Comparison of ENCODE assay signal across 16 cellular contexts in the genomic region with DNA sequence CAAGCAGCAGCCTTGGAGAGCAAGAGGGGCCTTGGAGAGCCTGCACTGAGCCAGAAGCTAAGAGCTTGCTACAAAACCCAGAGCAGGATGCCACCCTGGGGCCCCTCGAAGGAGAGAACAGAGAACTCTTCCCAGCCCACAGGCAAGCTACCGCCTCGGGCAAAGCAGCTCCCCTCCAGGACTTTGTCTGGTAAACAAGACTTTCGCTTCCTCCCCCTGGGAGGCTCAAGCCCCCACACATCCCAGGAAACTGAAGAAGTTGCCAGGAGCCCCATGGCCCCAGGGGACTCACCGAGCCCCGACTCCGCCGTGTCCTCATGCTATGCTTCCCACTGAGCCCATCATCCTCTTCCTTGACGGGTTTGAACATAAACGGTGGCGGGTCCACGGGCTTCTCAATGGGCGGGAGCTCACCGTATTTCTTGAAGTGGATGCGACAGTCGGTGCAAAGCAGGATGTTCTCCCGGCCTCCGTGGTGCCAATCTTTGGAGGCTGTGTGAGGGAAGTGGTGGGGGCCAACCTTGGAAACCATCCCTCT. TPM values are rescaled to one million over a fixed set of nuclear protein-coding genes. Genes with fewer than 3 reads are reported as not detected.
DNase-seq lines count a peak whose midpoint lies in the region; ATAC-seq and TF ChIP-seq lines count a peak whose summit lies in the region.
"Had no signal": no experiment of that assay in that cellular context is flagged by ENCODE, and none has a peak within 500 bp of the region (broad histone marks: within the 10 kb centered on the region; RNA-seq: fewer than 3 reads in every experiment).

No MANE protein-coding gene starts in this region.

- H3K9me2 ChIP-seq in MM.1S (replicated peaks; ENCODE audit: insufficient read depth, low read length) = no peaks in the 10 kb centered on the region

- peaks cover 17% of the 10 kb centered on the region in 2 donors for H3K4me1 ChIP-seq in esophagus (ENCODE audit: control insufficient read depth in 2 of 2, insufficient read depth in 2 of 2, low read length in 1 of 2)
- peaks cover 8 to 15% of the 10 kb centered on the region in 2 donors for H3K4me1 ChIP-seq in neuronal stem cell (ENCODE audit: control insufficient read depth in 2 of 2, insufficient read depth in 1 of 2, low read depth in 1 of 2, low read length in 2 of 2)
- peaks cover 12 to 56% of the 10 kb centered on the region in 2 donors for H3K4me1 ChIP-seq in thoracic aorta (ENCODE audit: control insufficient read depth in 1 of 2, low read depth in 2 of 2)
- peaks cover 3% of the 10 kb centered on the region for H3K4me1 ChIP-seq in smooth muscle cell (ENCODE audit: low read depth)
- no peaks in the 10 kb centered on the region for H3K4me1 ChIP-seq in MM.1S (ENCODE audit: low read length)
- H3K4me1 ChIP-seq in mucosa of descending colon (ENCODE audit: low read depth) = peaks cover 5% of the 10 kb centered on the region

- H2AFZ ChIP-seq in neuronal stem cell (ENCODE audit: low read length) (no peak overlapping the region), smooth muscle cell (ENCODE audit: low read depth) (no peak overlapping the region), MM.1S (ENCODE audit: low read length) (no peak overlapping the region)

- H3K79me2 ChIP-seq in smooth muscle cell (ENCODE audit: low read depth) (peaks cover 55% of the 10 kb centered on the region), MM.1S (ENCODE audit: low read length) (no peaks in the 10 kb centered on the region)

- H3K4me1 Mint-ChIP-seq in activated T-helper 17 cell treated with anti-CD3 and anti-CD28 coated beads, Interleukin-2, amount 50 U/mL, for 72 hours = peaks cover 11% of the 10 kb centered on the region
- H3K4me1 Mint-ChIP-seq: activated CD8-positive, alpha-beta memory T cell treated with anti-CD3 and anti-CD28 coated beads, Interleukin-2, amount 10 ng/mL, durations not matched to agents 7 days and 5 days; activated naive CD4-positive, alpha-beta T cell treated with anti-CD3 and anti-CD28 coated beads, Interleukin-2, amount 10 ng/mL, durations not matched to agents 7 days and 5 days had no signal

- H3K9me3 ChIP-seq in esophagus (ENCODE audit: control insufficient read depth in 2 of 2, insufficient read depth in 1 of 2, low read depth in 1 of 2, low read length in 1 of 2) (no peaks in the 10 kb centered on the region), neuronal stem cell (replicated peaks in 1 of 2; ENCODE audit: control insufficient read depth in 2 of 2, insufficient read depth in 1 of 2, low read depth in 1 of 2, low read length in 2 of 2) (peaks cover 2 to 3% of the 10 kb centered on the region in 2 donors), thoracic aorta (no peaks in the 10 kb centered on the region), smooth muscle cell (replicated peaks; ENCODE audit: low read depth) (no peaks in the 10 kb centered on the region), MM.1S (replicated peaks; ENCODE audit: insufficient read depth, low read length) (no peaks in the 10 kb centered on the region), mucosa of descending colon (no peaks in the 10 kb centered on the region)
- H3K9me3 ChIP-seq: BLaER1 treated with 17β-estradiol and CSF1 and Interleukin-3, amounts not matched to agents 10 nM and 100 nM; suprapubic skin had no signal

- no peaks in the 10 kb centered on the region for H3K27me3 ChIP-seq in esophagus (ENCODE audit: control insufficient read depth in 1 of 2, insufficient read depth in 2 of 2, low read length in 2 of 2)
- H3K27me3 ChIP-seq in neuronal stem cell (ENCODE audit: control insufficient read depth in 3 of 3, insufficient read depth in 3 of 3, low read depth in 1 of 3, low read length in 3 of 3) = no peaks in the 10 kb centered on the region
- no peaks in the 10 kb centered on the region for H3K27me3 ChIP-seq in thoracic aorta (replicated peaks; ENCODE audit: insufficient read depth)
- no peaks in the 10 kb centered on the region for H3K27me3 ChIP-seq in smooth muscle cell (ENCODE audit: low read depth)
- H3K27me3 ChIP-seq in MM.1S (replicated peaks; ENCODE audit: insufficient read depth, low read length) = no peaks in the 10 kb centered on the region
- H3K27me3 ChIP-seq: BLaER1 treated with 17β-estradiol and CSF1 and Interleukin-3, amounts not matched to agents 10 nM and 100 nM; suprapubic skin had no signal

- H3K27me3 Mint-ChIP-seq in activated T-helper 17 cell treated with anti-CD3 and anti-CD28 coated beads, Interleukin-2, amount 50 U/mL, for 72 hours = no peaks in the 10 kb centered on the region
- H3K27me3 Mint-ChIP-seq: activated CD8-positive, alpha-beta memory T cell treated with anti-CD3 and anti-CD28 coated beads, Interleukin-2, amount 10 ng/mL, durations not matched to agents 7 days and 5 days; activated naive CD4-positive, alpha-beta T cell treated with anti-CD3 and anti-CD28 coated beads, Interleukin-2, amount 10 ng/mL, durations not matched to agents 7 days and 5 days; naive thymus-derived CD8-positive, alpha-beta T cell had no signal

- H3K4me2 ChIP-seq in neuronal stem cell (ENCODE audit: insufficient read depth, low read length, poor library complexity, severe bottlenecking) (no peak overlapping the region), smooth muscle cell (no peak overlapping the region), MM.1S (ENCODE audit: low read depth, low read length) (no peak overlapping the region)

- peak overlapping the region; percentile 26 to 79 for H3K27ac ChIP-seq in esophagus (ENCODE audit: low read depth in 2 of 2, low read length in 1 of 2)
- no peak overlapping the region for H3K27ac ChIP-seq in neuronal stem cell (replicated peaks; ENCODE audit: low read length)
- peak overlapping the region; percentile 3 to 62 for H3K27ac ChIP-seq in thoracic aorta
- no peak overlapping the region for H3K27ac ChIP-seq in smooth muscle cell (ENCODE audit: low read depth)
- H3K27ac ChIP-seq in MM.1S (ENCODE audit: low read length) = no peak overlapping the region
- H3K27ac ChIP-seq: suprapubic skin had no signal

- peaks cover 20% of the 10 kb centered on the region for H3K79me1 ChIP-seq in neuronal stem cell (ENCODE audit: low read depth, low read length)

- no peak overlapping the region for H4K91ac ChIP-seq in neuronal stem cell (ENCODE audit: low read depth, low read length, poor library complexity)

- peaks cover 8% of the 10 kb centered on the region for H3F3A ChIP-seq in smooth muscle cell (ENCODE audit: low read depth)
- H3F3A ChIP-seq in MM.1S (ENCODE audit: insufficient read depth, low read length) = no peaks in the 10 kb centered on the region

- no peak overlapping the region for H2BK5ac ChIP-seq in neuronal stem cell (ENCODE audit: low read length)

- peak overlapping the region; percentile 70 for H3K27ac Mint-ChIP-seq in activated T-helper 17 cell treated with anti-CD3 and anti-CD28 coated beads, Interleukin-2, amount 50 U/mL, for 72 hours
- H3K27ac Mint-ChIP-seq: activated CD8-positive, alpha-beta memory T cell treated with anti-CD3 and anti-CD28 coated beads, Interleukin-2, amount 10 ng/mL, durations not matched to agents 7 days and 5 days had no signal

- H3K9me3 Mint-ChIP-seq in activated T-helper 17 cell treated with anti-CD3 and anti-CD28 coated beads, Interleukin-2, amount 50 U/mL, for 72 hours = no peaks in the 10 kb centered on the region
- H3K9me3 Mint-ChIP-seq: activated naive CD4-positive, alpha-beta T cell treated with anti-CD3 and anti-CD28 coated beads, Interleukin-2, amount 10 ng/mL, durations not matched to agents 7 days and 5 days; naive thymus-derived CD8-positive, alpha-beta T cell had no signal

- H4K20me1 ChIP-seq in smooth muscle cell (ENCODE audit: low read depth) = peaks cover 87% of the 10 kb centered on the region
- H4K20me1 ChIP-seq in MM.1S (ENCODE audit: insufficient read depth, low read length) = no peaks in the 10 kb centered on the region

- H2BK120ac ChIP-seq in neuronal stem cell (ENCODE audit: low read depth, low read length) = no peak overlapping the region

- no peak overlapping the region for H2BK12ac ChIP-seq in neuronal stem cell (ENCODE audit: low read length)

- H3K4me3 ChIP-seq in esophagus (ENCODE audit: low read depth in 1 of 2, low read length in 2 of 2) = no peak overlapping the region
- no peak overlapping the region for H3K4me3 ChIP-seq in neuronal stem cell (ENCODE audit: low read length in 2 of 2)
- H3K4me3 ChIP-seq in thoracic aorta = no peak overlapping the region
- no peak overlapping the region for H3K4me3 ChIP-seq in smooth muscle cell
- no peak overlapping the region for H3K4me3 ChIP-seq in MM.1S (ENCODE audit: low read length)
- H3K4me3 ChIP-seq in mucosa of descending colon = no peak overlapping the region
- H3K4me3 ChIP-seq: BLaER1 treated with 17β-estradiol and CSF1 and Interleukin-3, amounts not matched to agents 10 nM and 100 nM; suprapubic skin had no signal

- peak overlapping the region; percentile 29 for H3K18ac ChIP-seq in neuronal stem cell (ENCODE audit: low read length)

- TF ChIP-seq CTCF in thoracic aorta (IDR thresholded peaks at IDR 0.05) (no peak), smooth muscle cell (IDR thresholded peaks at IDR 0.05; ENCODE audit: borderline replicate concordance, insufficient read depth, poor library complexity, severe bottlenecking) (no peak), MM.1S (IDR thresholded peaks at IDR 0.05; ENCODE audit: low read length) (no peak), mucosa of descending colon (IDR thresholded peaks at IDR 0.05) (no peak)

- DNase-seq in neuronal stem cell (ENCODE audit: low spot score) = no peak
- no peak for DNase-seq in thoracic aorta (ENCODE audit: low spot score)
- DNase-seq in NCI-H146 (lab: John Stamatoyannopoulos, UW) = no peak
- no peak for DNase-seq in smooth muscle cell (lab: John Stamatoyannopoulos, UW; ENCODE audit: unreplicated experiment)
- no peak for DNase-seq in MM.1S
- no peak for DNase-seq in mucosa of descending colon
- DNase-seq: activated CD8-positive, alpha-beta memory T cell treated with anti-CD3 and anti-CD28 coated beads, Interleukin-2, amount 10 ng/mL, durations not matched to agents 7 days and 5 days; activated naive CD4-positive, alpha-beta T cell treated with anti-CD3 and anti-CD28 coated beads, Interleukin-2, amount 10 ng/mL, durations not matched to agents 7 days and 5 days; DMS79 treated with DMSO at 0.1 percent for 48 hours; kidney; naive thymus-derived CD8-positive, alpha-beta T cell; SW 1271 had no signal

- H3K23ac ChIP-seq in neuronal stem cell (ENCODE audit: low read depth, low read length, poor library complexity) = no peak overlapping the region

- H3K36me3 Mint-ChIP-seq in activated T-helper 17 cell treated with anti-CD3 and anti-CD28 coated beads, Interleukin-2, amount 50 U/mL, for 72 hours (ENCODE audit: low read depth) = peaks cover 59% of the 10 kb centered on the region

- no peak overlapping the region for H4K8ac ChIP-seq in neuronal stem cell (ENCODE audit: low read depth, low read length)

- no peak overlapping the region for H3K4ac ChIP-seq in neuronal stem cell (ENCODE audit: low read length)

- no peak overlapping the region for H3K14ac ChIP-seq in neuronal stem cell (ENCODE audit: low read length)

- peaks cover 26 to 53% of the 10 kb centered on the region in 2 donors for H3K36me3 ChIP-seq in esophagus (ENCODE audit: control insufficient read depth in 2 of 2, insufficient read depth in 2 of 2, low read length in 1 of 2)
- peaks cover 43 to 78% of the 10 kb centered on the region in 2 donors for H3K36me3 ChIP-seq in neuronal stem cell (replicated peaks in 1 of 2; ENCODE audit: control insufficient read depth in 2 of 2, insufficient read depth in 2 of 2, low read length in 2 of 2)
- peaks cover 53% of the 10 kb centered on the region for H3K36me3 ChIP-seq in thoracic aorta
- H3K36me3 ChIP-seq in smooth muscle cell (ENCODE audit: low read depth) = no peaks in the 10 kb centered on the region
- no peaks in the 10 kb centered on the region for H3K36me3 ChIP-seq in MM.1S (replicated peaks; ENCODE audit: insufficient read depth, low read length)
- no peaks in the 10 kb centered on the region for H3K36me3 ChIP-seq in mucosa of descending colon (ENCODE audit: low read depth)

- no peak for ATAC-seq in activated T-helper 17 cell treated with anti-CD3 and anti-CD28 coated beads, Interleukin-2, amount 50 U/mL, for 72 hours (replicated peaks)
- ATAC-seq in thoracic aorta (ENCODE audit: insufficient number of reproducible peaks, low FRiP score, low read depth) = no peak
- ATAC-seq in mucosa of descending colon = no peak
- ATAC-seq: activated CD8-positive, alpha-beta memory T cell treated with anti-CD3 and anti-CD28 coated beads, Interleukin-2, amount 10 ng/mL, durations not matched to agents 7 days and 5 days; naive thymus-derived CD8-positive, alpha-beta T cell had no signal

- 66 to 69% methylated on average over 18 of the region's 18 CpGs for WGBS in esophagus, 2 donors
- no CpG with 5 or more reads among the region's 18 CpGs for WGBS in neuronal stem cell (ENCODE audit: extremely low coverage in 2 of 2, insufficient read length in 2 of 2, insufficient replicate concordance in 1 of 2), 2 donors
- 92% methylated on average over 18 of the region's 18 CpGs for WGBS in smooth muscle cell (ENCODE audit: low lambda C conversion rate)

- no peak overlapping the region for H3K4me3 Mint-ChIP-seq in activated T-helper 17 cell treated with anti-CD3 and anti-CD28 coated beads, Interleukin-2, amount 50 U/mL, for 72 hours
- H3K4me3 Mint-ChIP-seq: activated CD8-positive, alpha-beta memory T cell treated with anti-CD3 and anti-CD28 coated beads, Interleukin-2, amount 10 ng/mL, durations not matched to agents 7 days and 5 days; activated naive CD4-positive, alpha-beta T cell treated with anti-CD3 and anti-CD28 coated beads, Interleukin-2, amount 10 ng/mL, durations not matched to agents 7 days and 5 days; naive thymus-derived CD8-positive, alpha-beta T cell had no signal

- intact Hi-C loops in mucosa of descending colon (cut with DNase I, micrococcal nuclease) = no loop called here

- no peak overlapping the region for H2AK5ac ChIP-seq in neuronal stem cell (ENCODE audit: low read depth, low read length)

- H3K9ac ChIP-seq in neuronal stem cell (ENCODE audit: low read depth, low read length, poor library complexity) = no peak overlapping the region
- no peak overlapping the region for H3K9ac ChIP-seq in smooth muscle cell (ENCODE audit: low read depth)
- H3K9ac ChIP-seq in MM.1S (ENCODE audit: low read length) = no peak overlapping the region
- H3K9ac ChIP-seq: BLaER1 treated with 17β-estradiol and CSF1 and Interleukin-3, amounts not matched to agents 10 nM and 100 nM had no signal

- no peak overlapping the region for H2BK15ac ChIP-seq in neuronal stem cell (ENCODE audit: low read length)

RNA-seq across cellular contexts. Expression of a gene that starts 45.9 kb away (rescaled TPM):
- total RNA-seq in activated T-helper 17 cell treated with anti-CD3 and anti-CD28 coated beads, Interleukin-2, amount 50 U/mL, for 72 hours = under 1 TPM; 0.15 to 0.42 TPM
- polyA plus RNA-seq in esophagus (1 to 10 TPM in 1 of 2 donors, under 1 TPM in 1; 0.61 to 1.1 TPM), smooth muscle cell (1.8 and 3.0 TPM in 2 replicates)
- 1.7 TPM for polyA plus RNA-seq in neuronal stem cell (2013, experiment 1 of 2)
- 1.7 TPM for polyA plus RNA-seq in neuronal stem cell (2013, experiment 2 of 2)
- total RNA-seq in thoracic aorta (1 to 10 TPM; 4.4 to 6.0 TPM), smooth muscle cell (1.7 TPM in 1 of 2 replicates, not detected in the other), mucosa of descending colon (1 to 10 TPM in 1 of 3 donors, under 1 TPM in 1, not detected in 1; 0.55 to 3.9 TPM)

Comparison
In these comparisons a context has a peak if more than half of its experiments do, and no peak if none do; other contexts are left out.
1. H3K27ac ChIP-seq: peak in esophagus (2 of 2) and thoracic aorta (2 of 2); none in neuronal stem cell (single experiment), smooth muscle cell (single experiment) and MM.1S (single experiment).